ENCODE assay signal across 20 cellular contexts in the genomic region with DNA sequence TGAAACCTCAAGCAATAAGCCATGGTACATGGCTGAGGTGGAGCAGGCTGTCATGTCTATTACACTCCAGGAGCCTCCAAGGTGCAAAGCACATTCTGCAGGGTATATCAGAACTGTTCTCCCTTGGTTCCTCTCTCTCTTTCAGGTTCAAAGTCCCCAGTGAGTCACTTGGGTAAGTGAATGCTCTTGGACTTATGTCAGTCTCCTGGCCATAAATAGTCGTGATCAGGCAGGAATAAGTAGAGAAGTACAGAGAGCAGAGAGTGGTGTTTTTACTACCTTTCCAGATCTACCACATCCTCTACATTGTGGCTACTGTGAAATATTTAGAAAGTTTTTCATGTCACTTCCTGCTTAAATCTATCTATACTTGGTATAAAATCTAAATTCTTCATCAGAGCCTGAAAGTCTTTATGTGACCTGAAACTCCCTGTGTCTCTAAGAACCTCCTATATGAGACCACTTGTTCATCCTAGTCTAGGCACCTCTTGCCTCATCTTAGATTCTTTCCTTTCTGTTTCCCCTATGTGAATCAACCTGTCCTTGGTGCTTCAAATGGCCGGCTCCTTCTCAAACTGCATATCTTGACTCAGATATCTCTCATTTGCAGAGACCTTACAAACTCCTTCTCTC.
DNase-seq lines count a peak whose midpoint lies in the region; ATAC-seq and TF ChIP-seq lines count a peak whose summit lies in the region.
"Had no signal": no experiment of that assay in that cellular context is flagged by ENCODE, and none has a peak within 500 bp of the region (broad histone marks: within the 10 kb centered on the region; RNA-seq: fewer than 3 reads in every experiment).

No MANE protein-coding gene starts in this region.

- H3K27ac ChIP-seq in A673 (ENCODE audit: low read depth, low read length, poor library complexity, severe bottlenecking) = no peak overlapping the region
- H3K27ac ChIP-seq: ascending aorta, heart right ventricle, KMS-11 had no signal

- H3K4me1 Mint-ChIP-seq in stimulated activated effector memory CD8-positive, alpha-beta T cell treated with anti-CD3 and anti-CD28 coated beads, Interleukin-12 subunit alpha, Interleukin-12 subunit beta, amount 100 ng/mL, for 72 hours = no peaks in the 10 kb centered on the region

- H3K36me3 Mint-ChIP-seq in stimulated activated effector memory CD8-positive, alpha-beta T cell treated with anti-CD3 and anti-CD28 coated beads, Interleukin-12 subunit alpha, Interleukin-12 subunit beta, amount 100 ng/mL, for 72 hours = no peaks in the 10 kb centered on the region

- DNase-seq in GM13976 (ENCODE audit: low spot score) (peak; percentile 3), RKO (ENCODE audit: low spot score) (peak; percentile 1), A673 (ENCODE audit: low spot score) (no peak)
- DNase-seq in NK-92 treated with Interleukin-12 subunit alpha and Interleukin-12 subunit beta, amount 100 ng/mL, for 24 hours (lab: John Stamatoyannopoulos, UW) = no peak
- no peak for DNase-seq in stimulated activated effector memory CD8-positive, alpha-beta T cell treated with anti-CD3 and anti-CD28 coated beads, Interleukin-12 subunit alpha, Interleukin-12 subunit beta, amount 100 ng/mL, for 72 hours (ENCODE audit: low spot score in 2 of 2)
- DNase-seq: activated effector memory CD4-positive, alpha-beta T cell treated with Interleukin-2 at 50 U/mL for 16 hours; Caco-2; erythroblast; heart right ventricle; midbrain; NCI-H146; occipital lobe had no signal

- no peaks in the 10 kb centered on the region for H3K27me3 ChIP-seq in A673 (replicated peaks; ENCODE audit: insufficient read depth, low read depth, low read length, poor library complexity)
- H3K27me3 ChIP-seq: ascending aorta, heart right ventricle, Peyer's patch had no signal

- intact Hi-C loops in A673 (cut with micrococcal nuclease; ENCODE audit: unreplicated experiment) = no loop called here

- in situ Hi-C loops in GM13976 (cut with MboI; ENCODE audit: low sequenced_read_pairs, unreplicated experiment) = no loop called here

- BruUV-seq in A673 (replicated peaks; lab: Mats Ljungman, UMichigan) = no TSS peak

- H3K4me3 ChIP-seq in A673 (ENCODE audit: low read depth, low read length, poor library complexity, severe bottlenecking) = no peak overlapping the region
- H3K4me3 ChIP-seq: ascending aorta, heart right ventricle, Peyer's patch had no signal

- no peak overlapping the region for H3K4me3 Mint-ChIP-seq in stimulated activated effector memory CD8-positive, alpha-beta T cell treated with anti-CD3 and anti-CD28 coated beads, Interleukin-12 subunit alpha, Interleukin-12 subunit beta, amount 100 ng/mL, for 72 hours
- H3K4me3 Mint-ChIP-seq: stimulated activated naive CD8-positive, alpha-beta T cell treated with anti-CD3 and anti-CD28 coated beads, Interleukin-15, Interleukin-2, amounts not matched to agents 100 ng/mL and 50 ng/mL, for 24 hours had no signal

- no peak overlapping the region for H3K27ac Mint-ChIP-seq in stimulated activated effector memory CD8-positive, alpha-beta T cell treated with anti-CD3 and anti-CD28 coated beads, Interleukin-12 subunit alpha, Interleukin-12 subunit beta, amount 100 ng/mL, for 72 hours
- H3K27ac Mint-ChIP-seq: stimulated activated naive CD8-positive, alpha-beta T cell treated with anti-CD3 and anti-CD28 coated beads, Interleukin-15, Interleukin-2, amounts not matched to agents 100 ng/mL and 50 ng/mL, for 24 hours had no signal

- peaks cover 2% of the 10 kb centered on the region for H3K9me3 Mint-ChIP-seq in stimulated activated effector memory CD8-positive, alpha-beta T cell treated with anti-CD3 and anti-CD28 coated beads, Interleukin-12 subunit alpha, Interleukin-12 subunit beta, amount 100 ng/mL, for 72 hours
- H3K9me3 Mint-ChIP-seq: stimulated activated naive CD8-positive, alpha-beta T cell treated with anti-CD3 and anti-CD28 coated beads, Interleukin-15, Interleukin-2, amounts not matched to agents 100 ng/mL and 50 ng/mL, for 24 hours had no signal

- H3K9me3 ChIP-seq in A673 (ENCODE audit: low read depth, low read length, poor library complexity, severe bottlenecking) = peaks cover 3% of the 10 kb centered on the region
- H3K9me3 ChIP-seq: ascending aorta, Caco-2, Peyer's patch had no signal

- no peak for TF ChIP-seq CTCF in GM13976 (IDR thresholded peaks at IDR 0.05; ENCODE audit: borderline replicate concordance, control extremely low read depth, extremely low read depth, insufficient read depth, missing control alignments)
- TF ChIP-seq CTCF in A673 (conservative IDR thresholded peaks at IDR 0.05; ENCODE audit: low read depth, low read length) = no peak

- no peaks in the 10 kb centered on the region for H3K4me1 ChIP-seq in A673 (ENCODE audit: insufficient read depth, low read length, poor library complexity, severe bottlenecking)
- H3K4me1 ChIP-seq: ascending aorta, Caco-2, heart right ventricle had no signal

- no peaks in the 10 kb centered on the region for H3K36me3 ChIP-seq in A673 (ENCODE audit: insufficient read depth, low read length, poor library complexity, severe bottlenecking)
- H3K36me3 ChIP-seq: ascending aorta, heart right ventricle, Peyer's patch had no signal

- POLR2A ChIA-PET in A673 (lab: Charles Lee; ENCODE audit: low non-redundant PET) = no interaction called here

- ATAC-seq in GM19452 (IDR thresholded peaks at IDR 0.05; ENCODE audit: unreplicated experiment) (peak; percentile 76), HG03060 (IDR thresholded peaks at IDR 0.05; ENCODE audit: low read depth, unreplicated experiment) (peak; percentile 44), HG03460 (IDR thresholded peaks at IDR 0.05; ENCODE audit: unreplicated experiment) (no peak)
- ATAC-seq in stimulated activated effector memory CD8-positive, alpha-beta T cell treated with anti-CD3 and anti-CD28 coated beads, Interleukin-12 subunit alpha, Interleukin-12 subunit beta, amount 100 ng/mL, for 72 hours = no peak
- ATAC-seq: HCT116, heart right ventricle had no signal

- CTCF ChIA-PET in A673 (lab: Charles Lee) = no interaction called here

Comparison
In these comparisons a context has a peak if more than half of its experiments do, and no peak if none do; other contexts are left out.
1. DNase-seq: peak in GM13976 (single experiment) and RKO (single experiment); none in NK-92 treated with Interleukin-12 subunit alpha and Interleukin-12 subunit beta, amount 100 ng/mL, for 24 hours (single experiment), A673 (single experiment) and stimulated activated effector memory CD8-positive, alpha-beta T cell treated with anti-CD3 and anti-CD28 coated beads, Interleukin-12 subunit alpha, Interleukin-12 subunit beta, amount 100 ng/mL, for 72 hours (0 of 2).
2. ATAC-seq: peak in GM19452 (single experiment) and HG03060 (single experiment); none in HG03460 (single experiment) and stimulated activated effector memory CD8-positive, alpha-beta T cell treated with anti-CD3 and anti-CD28 coated beads, Interleukin-12 subunit alpha, Interleukin-12 subunit beta, amount 100 ng/mL, for 72 hours (single experiment).